1 cellular context compared by ENCODE assay signal in genomic region chr7:23597064-23597907, GRCh38.
TF ChIP-seq lines count a peak whose summit lies in the region.

CCDC126 (plus strand) TSS chr7:23597382; CDS start chr7:23611316, 13,934 bp downstream.

TF ChIP-seq in HepG2, 621 proteins besides CTCF, POLR2A, EP300 and RAD21 (continued from another document and continues in another):
- TF ChIP-seq ZNF691 (CRISPR knock-in tag; IDR thresholded peaks at IDR 0.05; ENCODE audit: borderline replicate concordance, low read depth), result peak; percentile 63; the same call in 1 of the 2 replicates
- TF ChIP-seq YY1 (IDR thresholded peaks at IDR 0.05; ENCODE audit: insufficient read depth, insufficient replicate concordance, low read depth, low read length), result peak; percentile 56
- TF ChIP-seq ZNF136 (CRISPR knock-in tag; IDR thresholded peaks at IDR 0.05; ENCODE audit: low read depth), result 0 out of 2 replicates have a peak, but pooled peaks have one; percentile 25
- TF ChIP-seq MEIS1 (CRISPR knock-in tag; IDR thresholded peaks at IDR 0.05; ENCODE audit: borderline replicate concordance), result no peak; the same call in 1 of the 2 replicates
- TF ChIP-seq GABPB1 (CRISPR knock-in tag; IDR thresholded peaks at IDR 0.05), result peak; percentile 95
- TF ChIP-seq ZNF770 (CRISPR knock-in tag; IDR thresholded peaks at IDR 0.05), result no peak
- TF ChIP-seq KDM2A (CRISPR knock-in tag; IDR thresholded peaks at IDR 0.05; ENCODE audit: borderline replicate concordance, low read depth), result peak; percentile 92
- no peak for TF ChIP-seq HMG20B (CRISPR knock-in tag; conservative IDR thresholded peaks at IDR 0.05)
- TF ChIP-seq TIGD3 (CRISPR knock-in tag; IDR thresholded peaks at IDR 0.05; ENCODE audit: borderline replicate concordance), result 0 out of 2 replicates have a peak, but pooled peaks have one; percentile 54
- TF ChIP-seq KDM4B (CRISPR knock-in tag; IDR thresholded peaks at IDR 0.05), result peak; percentile 70; the same call in 1 of the 2 replicates
- TF ChIP-seq ZBTB3 (CRISPR knock-in tag; IDR thresholded peaks at IDR 0.05; ENCODE audit: borderline replicate concordance, low read depth), result no peak
- TF ChIP-seq ZFP90 (CRISPR knock-in tag; IDR thresholded peaks at IDR 0.05; ENCODE audit: borderline replicate concordance), result peak; percentile 39; the same call in 1 of the 2 replicates
- peak; percentile 87 for TF ChIP-seq ZNF331 (CRISPR knock-in tag; IDR thresholded peaks at IDR 0.05)
- peak; percentile 61; the same call in 1 of the 2 replicates for TF ChIP-seq DRAP1 (CRISPR knock-in tag; IDR thresholded peaks at IDR 0.05)
- TF ChIP-seq PRDM15 (CRISPR knock-in tag; IDR thresholded peaks at IDR 0.05), result peak; percentile 73
- TF ChIP-seq SMYD3 (CRISPR knock-in tag; IDR thresholded peaks at IDR 0.05), result no peak
- no peak for TF ChIP-seq RBM39 (IDR thresholded peaks at IDR 0.05; ENCODE audit: low read depth, low read length, poor library complexity, severe bottlenecking)
- TF ChIP-seq ZNF646 (CRISPR knock-in tag; IDR thresholded peaks at IDR 0.05), result no peak
- peak; percentile 63; the same call in 1 of the 2 replicates for TF ChIP-seq ZNF766 (CRISPR knock-in tag; IDR thresholded peaks at IDR 0.05; ENCODE audit: borderline replicate concordance)
- TF ChIP-seq ZBTB21 (CRISPR knock-in tag; IDR thresholded peaks at IDR 0.05), result no peak
- no peak for TF ChIP-seq ZBTB1 (CRISPR knock-in tag; IDR thresholded peaks at IDR 0.05; ENCODE audit: borderline replicate concordance)
- TF ChIP-seq TRAFD1 (CRISPR knock-in tag; IDR thresholded peaks at IDR 0.05; ENCODE audit: borderline replicate concordance), result no peak
- no peak for TF ChIP-seq TCF12 (IDR thresholded peaks at IDR 0.05)
- no peak; the same call in 1 of the 2 replicates for TF ChIP-seq TCF12 (CRISPR knock-in tag; IDR thresholded peaks at IDR 0.05)
- TF ChIP-seq SP4 (CRISPR knock-in tag; IDR thresholded peaks at IDR 0.05), result peak; percentile 76; the same call in 1 of the 2 replicates
- TF ChIP-seq HNRNPL (IDR thresholded peaks at IDR 0.05; ENCODE audit: low read depth, low read length), result no peak
- TF ChIP-seq POGK (CRISPR knock-in tag; conservative IDR thresholded peaks at IDR 0.05), result peak; percentile 83
- 0 out of 2 replicates have a peak, but pooled peaks have one; percentile 48 for TF ChIP-seq ISX (CRISPR knock-in tag; conservative IDR thresholded peaks at IDR 0.05)
- peak; percentile 72; the same call in 1 of the 2 replicates for TF ChIP-seq ZBTB4 (CRISPR knock-in tag; IDR thresholded peaks at IDR 0.05; ENCODE audit: borderline replicate concordance)
- peak; percentile 42; the same call in 1 of the 2 replicates for TF ChIP-seq ISL2 (CRISPR knock-in tag; IDR thresholded peaks at IDR 0.05)
- no peak for TF ChIP-seq MTERF4 (CRISPR knock-in tag; IDR thresholded peaks at IDR 0.05)
- TF ChIP-seq HOXD1 (CRISPR knock-in tag; IDR thresholded peaks at IDR 0.05), result no peak
